In the genomic region with DNA sequence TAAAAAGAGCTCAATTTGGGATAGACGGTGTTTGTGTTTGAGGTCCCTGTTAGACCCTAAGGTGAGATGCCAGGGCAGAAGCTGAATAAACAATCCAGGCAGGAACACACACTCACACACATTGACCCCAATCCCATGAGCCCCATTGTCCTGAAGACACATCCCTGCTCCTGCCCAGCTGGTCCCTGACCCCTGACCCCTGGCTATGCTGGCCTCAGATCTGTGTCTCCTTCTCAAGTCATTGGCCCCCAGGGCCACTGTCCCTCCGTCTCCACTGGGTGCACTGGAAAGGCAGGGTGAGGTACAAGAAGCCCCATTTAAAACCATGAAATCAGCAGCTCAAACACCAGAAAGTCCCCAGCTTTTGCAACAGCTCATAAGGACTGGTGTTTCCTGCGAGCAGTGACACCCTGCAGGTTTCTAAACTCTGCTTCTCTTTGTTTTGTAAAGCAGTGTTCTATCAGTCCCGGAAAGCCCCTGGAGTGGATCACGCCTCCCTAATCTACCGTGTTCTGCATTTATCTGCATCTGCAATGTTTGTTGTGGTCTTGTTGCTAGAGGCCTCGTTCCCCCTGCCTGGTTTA, we compare ENCODE assay signal across 8 cellular contexts.
DNase-seq lines count a peak whose midpoint lies in the region; ATAC-seq and TF ChIP-seq lines count a peak whose summit lies in the region.

No MANE protein-coding gene starts in this region.

- H3K4me3 ChIP-seq in fibroblast of pulmonary artery (replicated peaks; ENCODE audit: low read depth, low read length): no peak overlapping the region

- ATAC-seq in GM18498 (IDR thresholded peaks at IDR 0.05; ENCODE audit: unreplicated experiment) (peak; percentile 66), HG03097 (IDR thresholded peaks at IDR 0.05; ENCODE audit: low FRiP score, unreplicated experiment) (peak; percentile 47)

- TF ChIP-seq CTCF in fibroblast of pulmonary artery (IDR thresholded peaks at IDR 0.05; ENCODE audit: low read length, missing control alignments): no peak

- DNase-seq in activated CD4-positive, alpha-beta T cell treated with anti-CD3 and anti-CD28 coated beads, Interleukin-2, amount 50 U/mL, for 1 hour: peak; percentile 53
- DNase-seq in fibroblast of pulmonary artery (ENCODE audit: low read depth) (peak; percentile 58), NCI-H2171 treated with DMSO at 0.1 percent for 48 hours (lab: John Stamatoyannopoulos, UW) (no peak), KG1 (lab: John Stamatoyannopoulos, UW) (no peak), DMS114 treated with DMSO at 0.1 percent for 48 hours (lab: John Stamatoyannopoulos, UW; ENCODE audit: unreplicated experiment) (no peak)
- DNase-seq in stimulated activated CD4-positive, alpha-beta T cell treated with anti-CD3 and anti-CD28 coated beads, Interleukin-4, amount 100 ng/mL, for 1 hour: peak; percentile 50

Comparison
In these comparisons a context has a peak if more than half of its experiments do, and no peak if none do; other contexts are left out.
1. DNase-seq: peak in activated CD4-positive, alpha-beta T cell treated with anti-CD3 and anti-CD28 coated beads, Interleukin-2, amount 50 U/mL, for 1 hour (single experiment), fibroblast of pulmonary artery (single experiment) and stimulated activated CD4-positive, alpha-beta T cell treated with anti-CD3 and anti-CD28 coated beads, Interleukin-4, amount 100 ng/mL, for 1 hour (single experiment); none in NCI-H2171 treated with DMSO at 0.1 percent for 48 hours (single experiment), KG1 (single experiment) and DMS114 treated with DMSO at 0.1 percent for 48 hours (single experiment).